In the genomic region with DNA sequence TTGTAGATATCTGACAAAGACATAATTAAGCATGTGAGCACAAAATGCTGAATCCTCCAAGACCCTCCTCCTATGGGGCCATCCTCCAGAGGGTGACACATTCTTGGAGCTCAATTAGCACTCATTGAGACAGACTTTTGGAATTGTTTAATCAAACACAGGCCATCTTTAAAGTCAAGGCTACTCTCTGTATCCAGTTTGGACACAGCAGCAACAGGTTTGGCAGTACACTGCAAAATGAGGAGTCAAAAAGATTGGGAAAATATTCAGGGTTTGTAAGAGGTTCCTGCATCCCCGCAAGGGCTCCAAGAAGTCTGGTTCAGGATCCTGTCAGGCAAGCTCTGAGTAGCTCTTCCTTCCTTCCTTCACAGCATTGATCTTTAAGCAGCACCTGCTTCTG, we compare ENCODE assay signal across 9 cellular contexts. TPM values are rescaled to one million over a fixed set of nuclear protein-coding genes. Genes with fewer than 3 reads are reported as not detected.
DNase-seq lines count a peak whose midpoint lies in the region; TF ChIP-seq lines count a peak whose summit lies in the region.
"Had no signal": no experiment of that assay in that cellular context is flagged by ENCODE, and none has a peak within 500 bp of the region (broad histone marks: within the 10 kb centered on the region; RNA-seq: fewer than 3 reads in every experiment).

No MANE protein-coding gene starts in this region.

- no peak overlapping the region for H3K4ac ChIP-seq in mesenchymal stem cell (ENCODE audit: low read depth in 1 of 2, low read length in 2 of 2)

- peaks cover 25% of the 10 kb centered on the region for H3K36me3 ChIP-seq in left ventricle myocardium inferior
- H3K36me3 ChIP-seq in right atrium auricular region, result no peaks in the 10 kb centered on the region
- peaks cover 43% of the 10 kb centered on the region for H3K36me3 ChIP-seq in adipocyte (ENCODE audit: control insufficient read depth, insufficient read depth, low read length, severe bottlenecking)
- H3K36me3 ChIP-seq in mesenchymal stem cell (ENCODE audit: control insufficient read depth in 1 of 2, insufficient read depth in 2 of 2, low read depth in 1 of 2, low read length in 2 of 2), result peaks cover 0 to 33% of the 10 kb centered on the region in 2 experiments
- H3K36me3 ChIP-seq in vagina, result peaks cover 0 to 10% of the 10 kb centered on the region in 2 donors

- H4K8ac ChIP-seq in mesenchymal stem cell (ENCODE audit: low read length), result no peak overlapping the region

- H3K4me3 ChIP-seq in left ventricle myocardium inferior, result peak overlapping the region; percentile 94
- H3K4me3 ChIP-seq in right atrium auricular region, result peak overlapping the region in 1 of 2 donors; percentile 91
- peak overlapping the region; percentile 88 for H3K4me3 ChIP-seq in adipocyte (ENCODE audit: low read length)
- H3K4me3 ChIP-seq in mesenchymal stem cell (ENCODE audit: insufficient read depth in 1 of 2, low read depth in 1 of 2, low read length in 2 of 2), result peak overlapping the region in 1 of 2 experiments; percentile 97
- H3K4me3 ChIP-seq in vagina, result peak overlapping the region; percentile 60 to 91

- intact Hi-C loops in left ventricle myocardium inferior (cut with micrococcal nuclease) (no loop called here), vagina (cut with DNase I) (no loop called here)

- H3K14ac ChIP-seq in mesenchymal stem cell (ENCODE audit: low read length in 2 of 2), result no peak overlapping the region

- no peak overlapping the region for H3K23ac ChIP-seq in mesenchymal stem cell (ENCODE audit: low read length in 2 of 2)

- no peak for TF ChIP-seq POLR2A in vagina (IDR thresholded peaks at IDR 0.05)

- TF ChIP-seq CTCF in left ventricle myocardium inferior (IDR thresholded peaks at IDR 0.05; ENCODE audit: borderline replicate concordance) (no peak), right atrium auricular region (IDR thresholded peaks at IDR 0.05) (no peak), vagina (IDR thresholded peaks at IDR 0.05) (no peak)

- H3K4me1 ChIP-seq in left ventricle myocardium inferior, result peaks cover 74% of the 10 kb centered on the region
- H3K4me1 ChIP-seq in right atrium auricular region, result peaks cover 0 to 49% of the 10 kb centered on the region in 2 donors
- peaks cover 32% of the 10 kb centered on the region for H3K4me1 ChIP-seq in adipocyte (ENCODE audit: control insufficient read depth, insufficient read depth, low read length)
- peaks cover 5% of the 10 kb centered on the region for H3K4me1 ChIP-seq in mesenchymal stem cell (ENCODE audit: control insufficient read depth, insufficient read depth, low read depth, low read length)
- H3K4me1 ChIP-seq in vagina, result peaks cover 37% of the 10 kb centered on the region

- no peak overlapping the region for H3K18ac ChIP-seq in mesenchymal stem cell (ENCODE audit: low read depth in 1 of 2, low read length in 2 of 2)

- H3K9ac ChIP-seq in adipocyte (ENCODE audit: low read length) (peak overlapping the region; percentile 98), mesenchymal stem cell (ENCODE audit: low read length) (peak overlapping the region; percentile 98)

- H4K91ac ChIP-seq in mesenchymal stem cell (ENCODE audit: low read length), result no peak overlapping the region

- WGBS in mesenchymal stem cell, result 100% methylated on average over 1 of the region's 1 CpG

- H2AK5ac ChIP-seq in mesenchymal stem cell (ENCODE audit: low read length, severe bottlenecking), result no peak overlapping the region

- H2BK15ac ChIP-seq in mesenchymal stem cell (ENCODE audit: low read depth, poor library complexity, severe bottlenecking), result no peak overlapping the region

- H2BK12ac ChIP-seq in mesenchymal stem cell (ENCODE audit: low read length in 2 of 2), result no peak overlapping the region

- no peaks in the 10 kb centered on the region for H3K27me3 ChIP-seq in left ventricle myocardium inferior (ENCODE audit: low read depth)
- no peaks in the 10 kb centered on the region for H3K27me3 ChIP-seq in right atrium auricular region
- H3K27me3 ChIP-seq in adipocyte (replicated peaks; ENCODE audit: control insufficient read depth, insufficient read depth, low read length), result no peaks in the 10 kb centered on the region
- H3K27me3 ChIP-seq in mesenchymal stem cell (ENCODE audit: control insufficient read depth in 1 of 2, insufficient read depth in 1 of 2, low read length in 2 of 2), result no peaks in the 10 kb centered on the region
- no peaks in the 10 kb centered on the region for H3K27me3 ChIP-seq in vagina

- peak overlapping the region; percentile 71 for H3K4me2 ChIP-seq in mesenchymal stem cell (ENCODE audit: low read length, poor library complexity, severe bottlenecking)

- no peak overlapping the region for H2BK5ac ChIP-seq in mesenchymal stem cell (ENCODE audit: low read depth, low read length, poor library complexity, severe bottlenecking)

- no peak overlapping the region for H2AFZ ChIP-seq in mesenchymal stem cell (ENCODE audit: low read depth, low read length)

- peak overlapping the region; percentile 99 for H3K27ac ChIP-seq in left ventricle myocardium inferior (replicated peaks)
- no peak overlapping the region for H3K27ac ChIP-seq in right atrium auricular region
- no peak overlapping the region for H3K27ac ChIP-seq in mesenchymal stem cell (ENCODE audit: low read length, poor library complexity, severe bottlenecking)
- H3K27ac ChIP-seq in vagina, result no peak overlapping the region

- no peaks in the 10 kb centered on the region for H3K9me3 ChIP-seq in left ventricle myocardium inferior (replicated peaks)
- H3K9me3 ChIP-seq in right atrium auricular region, result no peaks in the 10 kb centered on the region
- H3K9me3 ChIP-seq in adipocyte (ENCODE audit: control insufficient read depth, low read length), result no peaks in the 10 kb centered on the region
- no peaks in the 10 kb centered on the region for H3K9me3 ChIP-seq in mesenchymal stem cell (ENCODE audit: control insufficient read depth, low read length)
- no peaks in the 10 kb centered on the region for H3K9me3 ChIP-seq in vagina

- peaks cover 21% of the 10 kb centered on the region for H3K79me1 ChIP-seq in mesenchymal stem cell (replicated peaks; ENCODE audit: low read length, poor library complexity, severe bottlenecking)

- no peak overlapping the region for H2BK120ac ChIP-seq in mesenchymal stem cell (ENCODE audit: low read depth, low read length)

- DNase-seq in left ventricle myocardium inferior, result no peak
- no peak for DNase-seq in right atrium auricular region (ENCODE audit: low spot score)
- DNase-seq in adipocyte (ENCODE audit: low read depth), result no peak
- DNase-seq in mesenchymal stem cell, result no peak
- DNase-seq in vagina (ENCODE audit: extremely low spot score in 2 of 2), result no peak
- DNase-seq in activated gamma-delta T cell (lab: John Stamatoyannopoulos, UW), result no peak
- no peak for DNase-seq in NCI-H2107 treated with DMSO at 0.1 percent for 48 hours (lab: John Stamatoyannopoulos, UW; ENCODE audit: unreplicated experiment)
- no peak for DNase-seq in NCI-H2171 treated with DMSO at 0.1 percent for 48 hours (lab: John Stamatoyannopoulos, UW)
- DNase-seq: activated CD8-positive, alpha-beta memory T cell treated with anti-CD3 and anti-CD28 coated beads, Interleukin-2, amount 50 U/mL, for 4 hours had no signal

RNA-seq across cellular contexts. Expression of a gene that starts 1.3 kb away (rescaled TPM):
- total RNA-seq in left ventricle myocardium inferior (71.3 TPM), right atrium auricular region (10 to 100 TPM; 40.3 to 79.6 TPM), vagina (24.8 TPM)
- polyA plus RNA-seq in mesenchymal stem cell (2013, experiment 1 of 2), result 95.1 TPM
- polyA plus RNA-seq in mesenchymal stem cell (2013, experiment 2 of 2), result 104 TPM

RNA-seq across cellular contexts. Expression of a gene that starts 1.5 kb away (rescaled TPM):
- 63.2 TPM for total RNA-seq in left ventricle myocardium inferior
- total RNA-seq in right atrium auricular region, result 10 to 100 TPM; 43.4 to 43.7 TPM
- polyA plus RNA-seq in mesenchymal stem cell (2013, experiment 1 of 2), result 40.3 TPM
- 38.8 TPM for polyA plus RNA-seq in mesenchymal stem cell (2013, experiment 2 of 2)
- 64.8 TPM for total RNA-seq in vagina
